11 cellular contexts compared by ENCODE assay signal in genomic region chr15:80489030-80489594, GRCh38.
DNase-seq lines count a peak whose midpoint lies in the region; ATAC-seq and TF ChIP-seq lines count a peak whose summit lies in the region.
"Had no signal": no experiment of that assay in that cellular context is flagged by ENCODE, and none has a peak within 500 bp of the region (broad histone marks: within the 10 kb centered on the region; RNA-seq: fewer than 3 reads in every experiment).

No MANE protein-coding gene starts in this region.

- H3K4me3 ChIP-seq in ovary, result no peak overlapping the region
- H3K4me3 ChIP-seq: HAP-1 had no signal

- no peaks in the 10 kb centered on the region for H3K36me3 Mint-ChIP-seq in activated CD8-positive, alpha-beta memory T cell treated with anti-CD3 and anti-CD28 coated beads, Interleukin-2, amount 10 ng/mL, durations not matched to agents 7 days and 5 days

- TF ChIP-seq CTCF in AG09319 (IDR thresholded peaks at IDR 0.05; ENCODE audit: low read depth, low read length) (no peak), ovary (IDR thresholded peaks at IDR 0.05) (no peak)

- intact Hi-C loops in ovary (cut with DNase I), result no loop called here

- peaks cover 19% of the 10 kb centered on the region for H3K27me3 Mint-ChIP-seq in activated CD8-positive, alpha-beta memory T cell treated with anti-CD3 and anti-CD28 coated beads, Interleukin-2, amount 10 ng/mL, durations not matched to agents 7 days and 5 days

- H3K9me3 ChIP-seq in ovary, result no peaks in the 10 kb centered on the region
- H3K9me3 ChIP-seq: HAP-1 had no signal

- no peaks in the 10 kb centered on the region for H3K4me1 Mint-ChIP-seq in activated CD8-positive, alpha-beta memory T cell treated with anti-CD3 and anti-CD28 coated beads, Interleukin-2, amount 10 ng/mL, durations not matched to agents 7 days and 5 days

- H3K4me1 ChIP-seq in ovary (ENCODE audit: insufficient read depth), result peaks cover 23% of the 10 kb centered on the region
- H3K4me1 ChIP-seq: HAP-1 had no signal

- TF ChIP-seq POLR2A in ovary (IDR thresholded peaks at IDR 0.05), result no peak

- peak overlapping the region; percentile 29 to 63 for H3K27ac ChIP-seq in ovary

- no peaks in the 10 kb centered on the region for H3K9me3 Mint-ChIP-seq in activated CD8-positive, alpha-beta memory T cell treated with anti-CD3 and anti-CD28 coated beads, Interleukin-2, amount 10 ng/mL, durations not matched to agents 7 days and 5 days (ENCODE audit: low read depth)

- no peak for TF ChIP-seq EP300 in ovary (IDR thresholded peaks at IDR 0.05)

- H3K36me3 ChIP-seq in ovary, result no peaks in the 10 kb centered on the region
- H3K36me3 ChIP-seq: HAP-1 had no signal

- H3K4me3 Mint-ChIP-seq in activated CD8-positive, alpha-beta memory T cell treated with anti-CD3 and anti-CD28 coated beads, Interleukin-2, amount 10 ng/mL, durations not matched to agents 7 days and 5 days, result no peak overlapping the region

- H3K27me3 ChIP-seq in ovary, result no peaks in the 10 kb centered on the region

- H3K27ac Mint-ChIP-seq in activated CD8-positive, alpha-beta memory T cell treated with anti-CD3 and anti-CD28 coated beads, Interleukin-2, amount 10 ng/mL, durations not matched to agents 7 days and 5 days, result no peak overlapping the region

- WGBS in ovary, 3 donors, result 10 to 17% (median 14%) methylated on average over 7 of the region's 7 CpGs

- no peak for ATAC-seq in activated CD8-positive, alpha-beta memory T cell treated with anti-CD3 and anti-CD28 coated beads, Interleukin-2, amount 10 ng/mL, durations not matched to agents 7 days and 5 days

- DNase-seq in AG09319 (ENCODE audit: extremely low read depth, low read depth) (peak; percentile 81), NOMO-1 treated with DMSO at 0.1 percent for 48 hours (lab: John Stamatoyannopoulos, UW; ENCODE audit: unreplicated experiment) (peak; percentile 50), fibroblast of gingiva (ENCODE audit: low read depth) (peak; percentile 95), ovary (no peak), GM19240 (ENCODE audit: insufficient read length, low spot score) (no peak), NCI-H345 treated with DMSO at 0.1 percent for 48 hours (lab: John Stamatoyannopoulos, UW; ENCODE audit: unreplicated experiment) (no peak), Ammon's horn (ENCODE audit: low spot score) (no peak)
- DNase-seq in activated CD8-positive, alpha-beta memory T cell treated with anti-CD3 and anti-CD28 coated beads, Interleukin-2, amount 10 ng/mL, durations not matched to agents 7 days and 5 days, result no peak
- DNase-seq: erythroblast, T-helper 2 cell had no signal

- CTCF ChIA-PET in activated CD8-positive, alpha-beta memory T cell treated with anti-CD3 and anti-CD28 coated beads, Interleukin-2, amount 10 ng/mL, durations not matched to agents 7 days and 5 days (lab: Charles Lee), result interaction anchor here (1.0 kb wide), 1 partner anchor 14 kb away, joined by 3 read pairs; no protein-coding TSS in a partner anchor

Comparison
In these comparisons a context has a peak if more than half of its experiments do, and no peak if none do; other contexts are left out.
1. DNase-seq: peak in AG09319 (single experiment), NOMO-1 treated with DMSO at 0.1 percent for 48 hours (single experiment) and fibroblast of gingiva (single experiment); none in ovary (0 of 5), activated CD8-positive, alpha-beta memory T cell treated with anti-CD3 and anti-CD28 coated beads, Interleukin-2, amount 10 ng/mL, durations not matched to agents 7 days and 5 days (single experiment), GM19240 (single experiment), NCI-H345 treated with DMSO at 0.1 percent for 48 hours (single experiment) and Ammon's horn (single experiment).